In the genomic region with DNA sequence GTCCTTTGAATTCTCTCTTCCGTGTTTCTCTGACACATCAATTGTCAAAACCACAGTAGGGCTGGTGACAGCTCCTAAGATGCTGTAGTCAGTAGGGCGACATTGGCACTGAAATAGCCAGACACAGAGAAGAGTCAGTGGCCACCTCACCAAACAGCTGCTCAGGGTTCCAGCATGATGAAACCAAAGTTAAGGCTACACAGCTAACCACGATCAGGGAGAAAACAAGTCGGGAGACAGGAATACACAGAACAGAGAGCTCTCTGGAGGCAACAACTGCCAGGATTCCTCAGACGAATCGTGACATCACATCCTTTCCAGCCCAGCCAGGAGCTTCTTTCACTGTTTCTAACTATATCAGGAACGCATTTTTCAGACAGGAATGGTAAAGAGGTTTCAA, we compare ENCODE assay signal across 22 cellular contexts.
"Had no signal": no experiment of that assay in that cellular context is flagged by ENCODE, and none has a peak within 500 bp of the region (broad histone marks: within the 10 kb centered on the region; RNA-seq: fewer than 3 reads in every experiment).

No MANE protein-coding gene starts in this region.

- H3K36me3 ChIP-seq: colonic mucosa, left ventricle myocardium inferior, lower lobe of right lung, neutrophil, suprapubic skin, thyroid gland, upper lobe of left lung, vagina had no signal

- ATAC-seq: left cardiac atrium; lower lobe of right lung; naive thymus-derived CD4-positive, alpha-beta T cell; sciatic nerve had no signal

- H3K4me3 ChIP-seq: colonic mucosa, hepatocyte, left ventricle myocardium inferior, lower lobe of right lung, suprapubic skin, thyroid gland, upper lobe of left lung, vagina had no signal

- H3K4me1 ChIP-seq: colonic mucosa, left ventricle myocardium inferior, lower lobe of right lung, suprapubic skin, thyroid gland, upper lobe of left lung, vagina had no signal

- H3K9me3 ChIP-seq: colonic mucosa, left ventricle myocardium inferior, lower lobe of right lung, neutrophil, suprapubic skin, thyroid gland, upper lobe of left lung, vagina had no signal

- DNase-seq: colonic mucosa; dermis blood vessel endothelial cell; foreskin melanocyte; head of caudate nucleus; kidney; left cardiac atrium; left ventricle myocardium inferior; lower lobe of right lung; mesenchymal stem cell; naive thymus-derived CD4-positive, alpha-beta T cell; nephron progenitor cell; posterior cingulate gyrus; small intestine; stimulated activated CD4-positive, alpha-beta T cell treated with anti-CD3 and anti-CD28 coated beads, Interleukin-2, amount 100 ng/mL, for 48 hours; stimulated activated naive CD4-positive, alpha-beta T cell treated with Interleukin-2 at 50 U/mL for 16 hours; thyroid gland; upper lobe of left lung had no signal

- H3K4me2 ChIP-seq: hepatocyte had no signal

- H3K27me3 ChIP-seq: colonic mucosa, hepatocyte, neutrophil, suprapubic skin, thyroid gland, upper lobe of left lung, vagina had no signal

- H2AFZ ChIP-seq: hepatocyte had no signal

- H3K27ac ChIP-seq: colonic mucosa, hepatocyte, left ventricle myocardium inferior, lower lobe of right lung, neutrophil, suprapubic skin, thyroid gland, upper lobe of left lung, vagina had no signal
